In the genomic region with DNA sequence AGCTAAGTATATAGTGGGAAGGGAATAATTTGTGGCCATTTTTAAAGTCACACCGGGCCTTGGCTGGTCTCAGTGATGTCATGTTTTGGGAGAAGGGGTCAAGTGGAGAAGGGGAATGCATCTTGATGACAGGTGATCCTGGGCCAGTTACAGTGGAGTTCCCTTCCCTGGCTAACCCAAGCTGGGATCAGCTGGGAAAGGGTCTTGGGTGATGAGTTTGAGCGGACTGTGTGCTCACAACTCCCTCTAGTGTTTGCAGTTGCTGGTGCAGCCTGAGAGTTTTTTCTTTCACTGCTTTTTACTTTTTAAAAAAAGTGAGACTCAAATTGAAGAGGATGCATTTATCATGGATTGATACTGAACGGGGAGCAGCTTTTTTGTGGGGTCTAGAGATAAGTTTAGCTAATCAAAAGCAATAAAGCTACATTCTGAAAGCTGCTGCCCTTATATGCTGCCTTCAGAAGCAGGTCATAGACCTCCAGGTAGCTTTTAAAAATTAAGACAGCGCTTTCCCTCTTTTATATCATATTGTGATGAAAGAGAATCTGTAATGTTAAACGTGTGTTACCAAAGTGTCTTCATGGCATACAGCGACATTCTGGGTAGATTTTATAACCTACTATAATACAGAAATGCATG, we compare ENCODE assay signal across 8 cellular contexts.
DNase-seq lines count a peak whose midpoint lies in the region; ATAC-seq lines count a peak whose summit lies in the region.

No MANE protein-coding gene starts in this region.

- no peaks in the 10 kb centered on the region for H3K36me3 ChIP-seq in HAP-1 (replicated peaks)

- no peak overlapping the region for H3K4me3 ChIP-seq in HAP-1

- in situ Hi-C loops in HAP-1 (cut with MboI; ENCODE audit: low sequenced_read_pairs), result no loop called here

- DNase-seq in NCI-H748 (lab: John Stamatoyannopoulos, UW; ENCODE audit: unreplicated experiment) (peak; percentile 43), NCI-H748 treated with DMSO at 0.1 percent for 48 hours (lab: John Stamatoyannopoulos, UW) (no peak), HAP-1 (ENCODE audit: low spot score in 2 of 2) (peak; percentile 49 to 65), RKO (ENCODE audit: low spot score) (peak; percentile 30), fibroblast of peridontal ligament (ENCODE audit: extremely low read depth) (peak; percentile 68), pons (ENCODE audit: low spot score) (peak; percentile 37), amniotic stem cell (lab: John Stamatoyannopoulos, UW) (no peak)

- ATAC-seq in HG02678 (IDR thresholded peaks at IDR 0.05; ENCODE audit: unreplicated experiment), result no peak

- H3K9me3 ChIP-seq in HAP-1, result no peaks in the 10 kb centered on the region

- H3K27me3 ChIP-seq in HAP-1 (ENCODE audit: low read depth), result no peaks in the 10 kb centered on the region

- peaks cover 12% of the 10 kb centered on the region for H3K4me1 ChIP-seq in HAP-1

Comparison
In these comparisons a context has a peak if more than half of its experiments do, and no peak if none do; other contexts are left out.
1. DNase-seq: peak in NCI-H748 (single experiment), HAP-1 (2 of 2), RKO (single experiment), fibroblast of peridontal ligament (single experiment) and pons (single experiment); none in NCI-H748 treated with DMSO at 0.1 percent for 48 hours (single experiment) and amniotic stem cell (single experiment).